ENCODE assay signal across 1 cellular context in the genomic region with DNA sequence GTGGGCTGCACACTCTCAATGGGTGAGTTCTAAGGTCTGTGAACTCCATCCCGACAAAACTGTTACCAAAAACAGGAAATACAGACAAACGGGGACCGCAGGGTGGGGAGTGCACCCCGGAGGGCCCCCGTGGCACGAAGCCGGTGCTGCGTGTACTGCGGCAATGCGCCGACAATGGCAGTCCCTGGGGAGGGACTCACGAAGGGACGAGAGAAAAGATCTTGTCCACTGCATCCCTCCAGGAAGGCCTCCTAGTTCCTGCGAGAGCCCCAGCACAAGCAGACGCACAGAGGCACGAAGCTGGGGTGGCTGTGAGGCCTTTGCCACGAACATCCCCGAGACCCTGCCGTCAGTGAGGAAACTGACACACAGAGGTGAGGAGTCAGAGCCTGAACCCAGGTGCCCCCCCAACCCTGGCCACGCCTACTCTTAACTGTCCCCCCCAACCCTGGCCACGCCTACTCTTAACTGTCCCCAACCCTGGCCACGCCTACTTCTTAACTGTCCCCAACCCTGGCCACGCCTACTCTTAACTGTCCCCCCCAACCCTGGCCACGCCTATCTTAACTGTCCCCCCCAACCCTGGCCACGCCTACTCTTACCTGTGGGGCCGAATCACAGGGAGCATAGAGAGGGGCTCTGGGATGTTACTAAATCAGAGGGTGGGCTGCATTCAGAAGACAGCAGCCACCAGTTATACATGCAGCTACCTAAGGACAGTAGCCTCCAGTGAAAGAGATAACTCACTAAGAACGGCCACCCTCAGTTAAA.
TF ChIP-seq lines count a peak whose summit lies in the region.

No MANE protein-coding gene starts in this region.

TF ChIP-seq in GM23338, 12 proteins besides CTCF, POLR2A, EP300 and RAD21 (continued from another document):
- TF ChIP-seq, protein P1, sequence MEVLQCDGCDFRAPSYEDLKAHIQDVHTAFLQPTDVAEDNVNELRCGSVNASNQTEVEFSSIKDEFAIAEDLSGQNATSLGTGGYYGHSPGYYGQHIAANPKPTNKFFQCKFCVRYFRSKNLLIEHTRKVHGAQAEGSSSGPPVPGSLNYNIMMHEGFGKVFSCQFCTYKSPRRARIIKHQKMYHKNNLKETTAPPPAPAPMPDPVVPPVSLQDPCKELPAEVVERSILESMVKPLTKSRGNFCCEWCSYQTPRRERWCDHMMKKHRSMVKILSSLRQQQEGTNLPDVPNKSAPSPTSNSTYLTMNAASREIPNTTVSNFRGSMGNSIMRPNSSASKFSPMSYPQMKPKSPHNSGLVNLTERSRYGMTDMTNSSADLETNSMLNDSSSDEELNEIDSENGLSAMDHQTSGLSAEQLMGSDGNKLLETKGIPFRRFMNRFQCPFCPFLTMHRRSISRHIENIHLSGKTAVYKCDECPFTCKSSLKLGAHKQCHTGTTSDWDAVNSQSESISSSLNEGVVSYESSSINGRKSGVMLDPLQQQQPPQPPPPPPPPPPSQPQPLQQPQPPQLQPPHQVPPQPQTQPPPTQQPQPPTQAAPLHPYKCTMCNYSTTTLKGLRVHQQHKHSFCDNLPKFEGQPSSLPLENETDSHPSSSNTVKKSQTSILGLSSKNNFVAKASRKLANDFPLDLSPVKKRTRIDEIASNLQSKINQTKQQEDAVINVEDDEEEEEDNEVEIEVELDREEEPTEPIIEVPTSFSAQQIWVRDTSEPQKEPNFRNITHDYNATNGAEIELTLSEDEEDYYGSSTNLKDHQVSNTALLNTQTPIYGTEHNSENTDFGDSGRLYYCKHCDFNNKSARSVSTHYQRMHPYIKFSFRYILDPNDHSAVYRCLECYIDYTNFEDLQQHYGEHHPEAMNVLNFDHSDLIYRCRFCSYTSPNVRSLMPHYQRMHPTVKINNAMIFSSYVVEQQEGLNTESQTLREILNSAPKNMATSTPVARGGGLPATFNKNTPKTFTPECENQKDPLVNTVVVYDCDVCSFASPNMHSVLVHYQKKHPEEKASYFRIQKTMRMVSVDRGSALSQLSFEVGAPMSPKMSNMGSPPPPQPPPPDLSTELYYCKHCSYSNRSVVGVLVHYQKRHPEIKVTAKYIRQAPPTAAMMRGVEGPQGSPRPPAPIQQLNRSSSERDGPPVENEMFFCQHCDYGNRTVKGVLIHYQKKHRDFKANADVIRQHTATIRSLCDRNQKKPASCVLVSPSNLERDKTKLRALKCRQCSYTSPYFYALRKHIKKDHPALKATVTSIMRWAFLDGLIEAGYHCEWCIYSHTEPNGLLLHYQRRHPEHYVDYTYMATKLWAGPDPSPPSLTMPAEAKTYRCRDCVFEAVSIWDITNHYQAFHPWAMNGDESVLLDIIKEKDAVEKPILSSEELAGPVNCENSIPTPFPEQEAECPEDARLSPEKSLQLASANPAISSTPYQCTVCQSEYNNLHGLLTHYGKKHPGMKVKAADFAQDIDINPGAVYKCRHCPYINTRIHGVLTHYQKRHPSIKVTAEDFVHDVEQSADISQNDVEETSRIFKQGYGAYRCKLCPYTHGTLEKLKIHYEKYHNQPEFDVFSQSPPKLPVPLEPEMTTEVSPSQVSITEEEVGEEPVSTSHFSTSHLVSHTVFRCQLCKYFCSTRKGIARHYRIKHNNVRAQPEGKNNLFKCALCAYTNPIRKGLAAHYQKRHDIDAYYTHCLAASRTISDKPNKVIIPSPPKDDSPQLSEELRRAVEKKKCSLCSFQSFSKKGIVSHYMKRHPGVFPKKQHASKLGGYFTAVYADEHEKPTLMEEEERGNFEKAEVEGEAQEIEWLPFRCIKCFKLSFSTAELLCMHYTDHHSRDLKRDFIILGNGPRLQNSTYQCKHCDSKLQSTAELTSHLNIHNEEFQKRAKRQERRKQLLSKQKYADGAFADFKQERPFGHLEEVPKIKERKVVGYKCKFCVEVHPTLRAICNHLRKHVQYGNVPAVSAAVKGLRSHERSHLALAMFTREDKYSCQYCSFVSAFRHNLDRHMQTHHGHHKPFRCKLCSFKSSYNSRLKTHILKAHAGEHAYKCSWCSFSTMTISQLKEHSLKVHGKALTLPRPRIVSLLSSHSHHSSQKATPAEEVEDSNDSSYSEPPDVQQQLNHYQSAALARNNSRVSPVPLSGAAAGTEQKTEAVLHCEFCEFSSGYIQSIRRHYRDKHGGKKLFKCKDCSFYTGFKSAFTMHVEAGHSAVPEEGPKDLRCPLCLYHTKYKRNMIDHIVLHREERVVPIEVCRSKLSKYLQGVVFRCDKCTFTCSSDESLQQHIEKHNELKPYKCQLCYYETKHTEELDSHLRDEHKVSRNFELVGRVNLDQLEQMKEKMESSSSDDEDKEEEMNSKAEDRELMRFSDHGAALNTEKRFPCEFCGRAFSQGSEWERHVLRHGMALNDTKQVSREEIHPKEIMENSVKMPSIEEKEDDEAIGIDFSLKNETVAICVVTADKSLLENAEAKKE (CRISPR knock-in tag; IDR thresholded peaks at IDR 0.05), result no peak
- TF ChIP-seq ZNF331 (CRISPR knock-in tag; IDR thresholded peaks at IDR 0.05; ENCODE audit: low read depth), result no peak
- TF ChIP-seq, protein P2, sequence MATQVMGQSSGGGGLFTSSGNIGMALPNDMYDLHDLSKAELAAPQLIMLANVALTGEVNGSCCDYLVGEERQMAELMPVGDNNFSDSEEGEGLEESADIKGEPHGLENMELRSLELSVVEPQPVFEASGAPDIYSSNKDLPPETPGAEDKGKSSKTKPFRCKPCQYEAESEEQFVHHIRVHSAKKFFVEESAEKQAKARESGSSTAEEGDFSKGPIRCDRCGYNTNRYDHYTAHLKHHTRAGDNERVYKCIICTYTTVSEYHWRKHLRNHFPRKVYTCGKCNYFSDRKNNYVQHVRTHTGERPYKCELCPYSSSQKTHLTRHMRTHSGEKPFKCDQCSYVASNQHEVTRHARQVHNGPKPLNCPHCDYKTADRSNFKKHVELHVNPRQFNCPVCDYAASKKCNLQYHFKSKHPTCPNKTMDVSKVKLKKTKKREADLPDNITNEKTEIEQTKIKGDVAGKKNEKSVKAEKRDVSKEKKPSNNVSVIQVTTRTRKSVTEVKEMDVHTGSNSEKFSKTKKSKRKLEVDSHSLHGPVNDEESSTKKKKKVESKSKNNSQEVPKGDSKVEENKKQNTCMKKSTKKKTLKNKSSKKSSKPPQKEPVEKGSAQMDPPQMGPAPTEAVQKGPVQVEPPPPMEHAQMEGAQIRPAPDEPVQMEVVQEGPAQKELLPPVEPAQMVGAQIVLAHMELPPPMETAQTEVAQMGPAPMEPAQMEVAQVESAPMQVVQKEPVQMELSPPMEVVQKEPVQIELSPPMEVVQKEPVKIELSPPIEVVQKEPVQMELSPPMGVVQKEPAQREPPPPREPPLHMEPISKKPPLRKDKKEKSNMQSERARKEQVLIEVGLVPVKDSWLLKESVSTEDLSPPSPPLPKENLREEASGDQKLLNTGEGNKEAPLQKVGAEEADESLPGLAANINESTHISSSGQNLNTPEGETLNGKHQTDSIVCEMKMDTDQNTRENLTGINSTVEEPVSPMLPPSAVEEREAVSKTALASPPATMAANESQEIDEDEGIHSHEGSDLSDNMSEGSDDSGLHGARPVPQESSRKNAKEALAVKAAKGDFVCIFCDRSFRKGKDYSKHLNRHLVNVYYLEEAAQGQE (IDR thresholded peaks at IDR 0.05; ENCODE audit: unreplicated experiment), result no peak
- TF ChIP-seq, protein P3, sequence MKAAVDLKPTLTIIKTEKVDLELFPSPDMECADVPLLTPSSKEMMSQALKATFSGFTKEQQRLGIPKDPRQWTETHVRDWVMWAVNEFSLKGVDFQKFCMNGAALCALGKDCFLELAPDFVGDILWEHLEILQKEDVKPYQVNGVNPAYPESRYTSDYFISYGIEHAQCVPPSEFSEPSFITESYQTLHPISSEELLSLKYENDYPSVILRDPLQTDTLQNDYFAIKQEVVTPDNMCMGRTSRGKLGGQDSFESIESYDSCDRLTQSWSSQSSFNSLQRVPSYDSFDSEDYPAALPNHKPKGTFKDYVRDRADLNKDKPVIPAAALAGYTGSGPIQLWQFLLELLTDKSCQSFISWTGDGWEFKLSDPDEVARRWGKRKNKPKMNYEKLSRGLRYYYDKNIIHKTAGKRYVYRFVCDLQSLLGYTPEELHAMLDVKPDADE (IDR thresholded peaks at IDR 0.05), result no peak
TF ChIP-seq in GM23338: peak in this region for 0.
